10 cellular contexts compared by ENCODE assay signal in the genomic region with DNA sequence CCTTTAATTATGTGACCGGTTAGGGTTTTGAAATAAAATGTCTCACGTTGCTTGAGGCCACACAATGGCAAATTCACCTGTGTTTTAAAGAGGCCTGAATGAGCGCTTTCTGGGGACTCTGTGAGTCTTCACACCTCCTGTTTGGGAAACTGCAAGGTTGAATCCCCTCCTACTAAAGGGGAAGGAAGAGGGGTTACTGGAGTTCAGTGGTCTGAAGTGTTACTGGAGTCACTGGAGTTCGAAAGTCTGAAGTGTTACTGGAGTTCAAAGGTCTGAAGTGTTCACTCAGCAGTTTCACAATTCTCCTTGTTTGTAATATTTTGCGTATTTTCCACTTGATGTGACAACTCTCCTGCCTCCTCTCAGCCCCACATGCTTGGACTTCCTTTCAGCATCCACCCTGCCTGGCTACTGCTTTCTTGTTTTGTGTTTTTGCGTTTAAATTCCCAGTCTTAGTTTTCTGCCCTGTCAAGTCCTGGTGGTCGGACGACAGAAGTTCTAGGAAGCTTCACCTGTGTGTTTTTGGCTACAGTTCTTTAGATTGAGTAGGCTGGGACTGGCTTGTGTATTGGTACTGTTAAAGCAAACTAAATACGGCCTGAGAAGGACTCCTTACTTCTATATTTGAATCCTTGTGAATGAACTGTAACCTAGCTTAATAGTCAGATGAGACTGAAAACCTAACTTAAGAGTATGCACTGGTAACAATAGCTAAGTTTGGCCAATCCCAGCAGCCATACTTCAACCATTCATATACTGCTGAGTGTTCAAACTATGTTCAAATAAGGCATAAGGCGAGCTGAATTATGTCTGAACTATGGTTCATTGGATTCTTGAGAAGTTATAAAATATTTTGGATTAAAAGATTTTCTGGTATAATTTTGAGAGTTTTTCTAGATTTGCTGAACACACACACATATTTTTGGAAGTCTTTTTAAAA. TPM values are rescaled to one million over a fixed set of nuclear protein-coding genes. Genes with fewer than 3 reads are reported as not detected.
DNase-seq lines count a peak whose midpoint lies in the region; ATAC-seq and TF ChIP-seq lines count a peak whose summit lies in the region.
"Had no signal": no experiment of that assay in that cellular context is flagged by ENCODE, and none has a peak within 500 bp of the region (broad histone marks: within the 10 kb centered on the region; RNA-seq: fewer than 3 reads in every experiment).

No MANE protein-coding gene starts in this region.

- ATAC-seq in HG02981 (IDR thresholded peaks at IDR 0.05; ENCODE audit: unreplicated experiment): no peak

- DNase-seq in HT-29 (ENCODE audit: low spot score) (peak; percentile 2), SKM-1 treated with dmso at 0.1 percent for 144 hours (lab: John Stamatoyannopoulos, UW; ENCODE audit: unreplicated experiment) (peak; percentile 53), globus pallidus (ENCODE audit: low spot score) (peak; percentile 28), retina (peak; percentile 35), hypothalamus (lab: John Stamatoyannopoulos, UW) (no peak), H4 (ENCODE audit: low spot score) (no peak), GM13977 (ENCODE audit: low spot score) (no peak)
- DNase-seq: activated CD8-positive, alpha-beta memory T cell treated with anti-CD3 and anti-CD28 coated beads for 24 hours; stimulated activated CD4-positive, alpha-beta T cell treated with anti-CD3 and anti-CD28 coated beads, Interleukin-2, amount 100 ng/mL, for 48 hours had no signal

- in situ Hi-C loops in GM13977 (cut with MboI; ENCODE audit: low pct_unique_long_range_greater_than_20kb, low sequenced_read_pairs, unreplicated experiment): no loop called here

- TF ChIP-seq CTCF in GM13977 (IDR thresholded peaks at IDR 0.05; ENCODE audit: extremely low read depth, insufficient read depth, missing control alignments): no peak

RNA-seq across cellular contexts. Expression of a gene that starts 2.0 kb away (rescaled TPM):
- total RNA-seq in HT-29 (2014; rRNA removed; shearing (Covaris generic)): 1.2 and 3.1 TPM in 2 replicates
- 12.9 and 15.5 TPM in 2 replicates for total RNA-seq in H4 (2014; rRNA removed; shearing (Covaris generic))

RNA-seq across cellular contexts. Expression of a gene that starts 11.5 kb away (rescaled TPM):
- total RNA-seq in HT-29 (2014; rRNA removed; shearing (Covaris generic)): not detected in 2 replicates
- not detected in 2 replicates for total RNA-seq in H4 (2014; rRNA removed; shearing (Covaris generic))

Comparison
In these comparisons a context has a peak if more than half of its experiments do, and no peak if none do; other contexts are left out.
1. DNase-seq: peak in HT-29 (single experiment), SKM-1 treated with dmso at 0.1 percent for 144 hours (single experiment), globus pallidus (single experiment) and retina (single experiment); none in hypothalamus (0 of 51), H4 (single experiment) and GM13977 (single experiment).